Comparison of ENCODE assay signal across 1 cellular context in the genomic region with DNA sequence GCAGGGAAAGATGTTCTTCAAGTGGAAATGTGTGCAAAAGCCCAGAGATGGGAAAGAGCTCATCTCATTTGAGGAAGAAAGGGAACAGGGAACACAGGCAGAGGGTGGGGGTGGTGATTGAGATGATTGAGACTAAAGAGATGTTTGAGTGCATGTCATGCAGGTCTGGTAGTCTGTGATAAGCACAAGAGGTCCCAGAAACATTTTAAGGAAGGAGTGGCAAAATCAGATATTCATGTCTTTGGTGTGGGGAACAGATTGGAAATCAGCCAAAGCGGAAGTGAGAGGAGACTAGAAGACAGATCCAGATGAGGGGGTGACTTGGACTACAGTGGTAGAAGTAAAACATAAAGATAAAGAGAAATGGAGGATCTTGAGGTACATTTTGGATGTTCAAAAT.
TF ChIP-seq lines count a peak whose summit lies in the region.

No MANE protein-coding gene starts in this region.

TF ChIP-seq in K562, 482 proteins besides CTCF, POLR2A, EP300 and RAD21 (continued from another document and continues in another):
- TF ChIP-seq, protein P1, sequence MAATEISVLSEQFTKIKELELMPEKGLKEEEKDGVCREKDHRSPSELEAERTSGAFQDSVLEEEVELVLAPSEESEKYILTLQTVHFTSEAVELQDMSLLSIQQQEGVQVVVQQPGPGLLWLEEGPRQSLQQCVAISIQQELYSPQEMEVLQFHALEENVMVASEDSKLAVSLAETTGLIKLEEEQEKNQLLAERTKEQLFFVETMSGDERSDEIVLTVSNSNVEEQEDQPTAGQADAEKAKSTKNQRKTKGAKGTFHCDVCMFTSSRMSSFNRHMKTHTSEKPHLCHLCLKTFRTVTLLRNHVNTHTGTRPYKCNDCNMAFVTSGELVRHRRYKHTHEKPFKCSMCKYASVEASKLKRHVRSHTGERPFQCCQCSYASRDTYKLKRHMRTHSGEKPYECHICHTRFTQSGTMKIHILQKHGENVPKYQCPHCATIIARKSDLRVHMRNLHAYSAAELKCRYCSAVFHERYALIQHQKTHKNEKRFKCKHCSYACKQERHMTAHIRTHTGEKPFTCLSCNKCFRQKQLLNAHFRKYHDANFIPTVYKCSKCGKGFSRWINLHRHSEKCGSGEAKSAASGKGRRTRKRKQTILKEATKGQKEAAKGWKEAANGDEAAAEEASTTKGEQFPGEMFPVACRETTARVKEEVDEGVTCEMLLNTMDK (IDR thresholded peaks at IDR 0.05; ENCODE audit: borderline replicate concordance, insufficient read depth, low read depth, low read length, poor library complexity, severe bottlenecking): no peak
- no peak for TF ChIP-seq PRPF4 (IDR thresholded peaks at IDR 0.05; ENCODE audit: insufficient read depth, low read depth, low read length, poor library complexity, severe bottlenecking)
- TF ChIP-seq SNRNP70 (optimal IDR thresholded peaks at IDR 0.05; ENCODE audit: low read depth, low read length): no peak
- TF ChIP-seq TCFL5 (CRISPR knock-in tag; conservative IDR thresholded peaks at IDR 0.05): no peak
- TF ChIP-seq KLF16 (IDR thresholded peaks at IDR 0.05): no peak
- no peak for TF ChIP-seq NR3C1 (CRISPR knock-in tag; IDR thresholded peaks at IDR 0.05)
- peak; percentile 82 for TF ChIP-seq ELF4 (CRISPR knock-in tag; IDR thresholded peaks at IDR 0.05)
- 0 out of 2 replicates have a peak, but pooled peaks have one; percentile 15 for TF ChIP-seq ELF1 (tag; IDR thresholded peaks at IDR 0.05)
- TF ChIP-seq, protein P2, sequence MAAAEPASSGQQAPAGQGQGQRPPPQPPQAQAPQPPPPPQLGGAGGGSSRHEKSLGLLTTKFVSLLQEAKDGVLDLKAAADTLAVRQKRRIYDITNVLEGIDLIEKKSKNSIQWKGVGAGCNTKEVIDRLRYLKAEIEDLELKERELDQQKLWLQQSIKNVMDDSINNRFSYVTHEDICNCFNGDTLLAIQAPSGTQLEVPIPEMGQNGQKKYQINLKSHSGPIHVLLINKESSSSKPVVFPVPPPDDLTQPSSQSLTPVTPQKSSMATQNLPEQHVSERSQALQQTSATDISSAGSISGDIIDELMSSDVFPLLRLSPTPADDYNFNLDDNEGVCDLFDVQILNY (CRISPR knock-in tag; IDR thresholded peaks at IDR 0.05): no peak
- no peak for TF ChIP-seq SRF (CRISPR knock-in tag; IDR thresholded peaks at IDR 0.05)
- no peak for TF ChIP-seq KLF10 (CRISPR knock-in tag; IDR thresholded peaks at IDR 0.05)
- no peak for TF ChIP-seq NFIX (CRISPR knock-in tag; IDR thresholded peaks at IDR 0.05; ENCODE audit: low read depth)
- no peak for TF ChIP-seq RB1 (IDR thresholded peaks at IDR 0.05; ENCODE audit: low read depth)
- TF ChIP-seq, protein P3, sequence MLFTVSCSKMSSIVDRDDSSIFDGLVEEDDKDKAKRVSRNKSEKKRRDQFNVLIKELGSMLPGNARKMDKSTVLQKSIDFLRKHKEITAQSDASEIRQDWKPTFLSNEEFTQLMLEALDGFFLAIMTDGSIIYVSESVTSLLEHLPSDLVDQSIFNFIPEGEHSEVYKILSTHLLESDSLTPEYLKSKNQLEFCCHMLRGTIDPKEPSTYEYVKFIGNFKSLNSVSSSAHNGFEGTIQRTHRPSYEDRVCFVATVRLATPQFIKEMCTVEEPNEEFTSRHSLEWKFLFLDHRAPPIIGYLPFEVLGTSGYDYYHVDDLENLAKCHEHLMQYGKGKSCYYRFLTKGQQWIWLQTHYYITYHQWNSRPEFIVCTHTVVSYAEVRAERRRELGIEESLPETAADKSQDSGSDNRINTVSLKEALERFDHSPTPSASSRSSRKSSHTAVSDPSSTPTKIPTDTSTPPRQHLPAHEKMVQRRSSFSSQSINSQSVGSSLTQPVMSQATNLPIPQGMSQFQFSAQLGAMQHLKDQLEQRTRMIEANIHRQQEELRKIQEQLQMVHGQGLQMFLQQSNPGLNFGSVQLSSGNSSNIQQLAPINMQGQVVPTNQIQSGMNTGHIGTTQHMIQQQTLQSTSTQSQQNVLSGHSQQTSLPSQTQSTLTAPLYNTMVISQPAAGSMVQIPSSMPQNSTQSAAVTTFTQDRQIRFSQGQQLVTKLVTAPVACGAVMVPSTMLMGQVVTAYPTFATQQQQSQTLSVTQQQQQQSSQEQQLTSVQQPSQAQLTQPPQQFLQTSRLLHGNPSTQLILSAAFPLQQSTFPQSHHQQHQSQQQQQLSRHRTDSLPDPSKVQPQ (CRISPR knock-in tag; IDR thresholded peaks at IDR 0.05; ENCODE audit: borderline replicate concordance): no peak
- TF ChIP-seq TEAD4 (IDR thresholded peaks at IDR 0.05; ENCODE audit: low read length): peak; percentile 72
- no peak for TF ChIP-seq TEAD4 (CRISPR knock-in tag; IDR thresholded peaks at IDR 0.05; ENCODE audit: borderline replicate concordance)
- no peak for TF ChIP-seq ZNF830 (CRISPR knock-in tag; IDR thresholded peaks at IDR 0.05)
- no peak for TF ChIP-seq EHMT2 (IDR thresholded peaks at IDR 0.05)
- TF ChIP-seq ASH1L (IDR thresholded peaks at IDR 0.05; ENCODE audit: borderline replicate concordance, low read depth, partially characterized antibody): no peak
- TF ChIP-seq RBM17 (IDR thresholded peaks at IDR 0.05; ENCODE audit: borderline replicate concordance, low read depth, low read length): no peak
- TF ChIP-seq ZNF263 (CRISPR knock-in tag; IDR thresholded peaks at IDR 0.05; ENCODE audit: borderline replicate concordance): no peak
- TF ChIP-seq CREB1 (IDR thresholded peaks at IDR 0.05): no peak
- TF ChIP-seq CREB1 (CRISPR knock-in tag; IDR thresholded peaks at IDR 0.05): no peak
- peak; percentile 82 for TF ChIP-seq TAL1 (IDR thresholded peaks at IDR 0.05)
- TF ChIP-seq ZNF75A (CRISPR knock-in tag; IDR thresholded peaks at IDR 0.05): no peak
- TF ChIP-seq, protein P4, sequence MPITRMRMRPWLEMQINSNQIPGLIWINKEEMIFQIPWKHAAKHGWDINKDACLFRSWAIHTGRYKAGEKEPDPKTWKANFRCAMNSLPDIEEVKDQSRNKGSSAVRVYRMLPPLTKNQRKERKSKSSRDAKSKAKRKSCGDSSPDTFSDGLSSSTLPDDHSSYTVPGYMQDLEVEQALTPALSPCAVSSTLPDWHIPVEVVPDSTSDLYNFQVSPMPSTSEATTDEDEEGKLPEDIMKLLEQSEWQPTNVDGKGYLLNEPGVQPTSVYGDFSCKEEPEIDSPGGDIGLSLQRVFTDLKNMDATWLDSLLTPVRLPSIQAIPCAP (CRISPR knock-in tag; IDR thresholded peaks at IDR 0.05; ENCODE audit: borderline replicate concordance): no peak
- TF ChIP-seq WHSC1 (IDR thresholded peaks at IDR 0.05; ENCODE audit: low read length): no peak
- no peak for TF ChIP-seq BHLHE40 (IDR thresholded peaks at IDR 0.05; ENCODE audit: low read length)
- TF ChIP-seq MEF2A (IDR thresholded peaks at IDR 0.05; ENCODE audit: control insufficient read depth, low read depth, low read length): no peak
- TF ChIP-seq, protein P5, sequence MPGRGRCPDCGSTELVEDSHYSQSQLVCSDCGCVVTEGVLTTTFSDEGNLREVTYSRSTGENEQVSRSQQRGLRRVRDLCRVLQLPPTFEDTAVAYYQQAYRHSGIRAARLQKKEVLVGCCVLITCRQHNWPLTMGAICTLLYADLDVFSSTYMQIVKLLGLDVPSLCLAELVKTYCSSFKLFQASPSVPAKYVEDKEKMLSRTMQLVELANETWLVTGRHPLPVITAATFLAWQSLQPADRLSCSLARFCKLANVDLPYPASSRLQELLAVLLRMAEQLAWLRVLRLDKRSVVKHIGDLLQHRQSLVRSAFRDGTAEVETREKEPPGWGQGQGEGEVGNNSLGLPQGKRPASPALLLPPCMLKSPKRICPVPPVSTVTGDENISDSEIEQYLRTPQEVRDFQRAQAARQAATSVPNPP (IDR thresholded peaks at IDR 0.05; ENCODE audit: borderline replicate concordance, insufficient read depth, insufficient read length): no peak
- TF ChIP-seq, protein P6, sequence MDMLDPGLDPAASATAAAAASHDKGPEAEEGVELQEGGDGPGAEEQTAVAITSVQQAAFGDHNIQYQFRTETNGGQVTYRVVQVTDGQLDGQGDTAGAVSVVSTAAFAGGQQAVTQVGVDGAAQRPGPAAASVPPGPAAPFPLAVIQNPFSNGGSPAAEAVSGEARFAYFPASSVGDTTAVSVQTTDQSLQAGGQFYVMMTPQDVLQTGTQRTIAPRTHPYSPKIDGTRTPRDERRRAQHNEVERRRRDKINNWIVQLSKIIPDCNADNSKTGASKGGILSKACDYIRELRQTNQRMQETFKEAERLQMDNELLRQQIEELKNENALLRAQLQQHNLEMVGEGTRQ (CRISPR knock-in tag; IDR thresholded peaks at IDR 0.05): no peak
- TF ChIP-seq TAF1 (IDR thresholded peaks at IDR 0.05; ENCODE audit: control insufficient read depth, extremely low read depth, insufficient read depth, low read length, severe bottlenecking): no peak
- no peak for TF ChIP-seq ZNF589 (CRISPR knock-in tag; IDR thresholded peaks at IDR 0.05; ENCODE audit: low read depth)
- TF ChIP-seq SRSF1 (IDR thresholded peaks at IDR 0.05; ENCODE audit: low read depth, low read length): no peak
- no peak for TF ChIP-seq CREM (IDR thresholded peaks at IDR 0.05; ENCODE audit: low read depth)
- TF ChIP-seq BRD4 (IDR thresholded peaks at IDR 0.05): no peak
- TF ChIP-seq, protein P7, sequence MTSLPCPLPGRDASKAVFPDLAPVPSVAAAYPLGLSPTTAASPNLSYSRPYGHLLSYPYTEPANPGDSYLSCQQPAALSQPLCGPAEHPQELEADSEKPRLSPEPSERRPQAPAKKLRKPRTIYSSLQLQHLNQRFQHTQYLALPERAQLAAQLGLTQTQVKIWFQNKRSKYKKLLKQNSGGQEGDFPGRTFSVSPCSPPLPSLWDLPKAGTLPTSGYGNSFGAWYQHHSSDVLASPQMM (CRISPR knock-in tag; IDR thresholded peaks at IDR 0.05): no peak
- TF ChIP-seq ETS2 (tag; IDR thresholded peaks at IDR 0.05; ENCODE audit: borderline replicate concordance, poor library complexity, severe bottlenecking): no peak
- TF ChIP-seq FOXM1 (IDR thresholded peaks at IDR 0.05; ENCODE audit: low read depth): peak; percentile 35; the same call in 1 of the 2 replicates
- TF ChIP-seq FOXM1 (CRISPR knock-in tag; IDR thresholded peaks at IDR 0.05; ENCODE audit: low read depth): no peak
- no peak for TF ChIP-seq E2F3 (CRISPR knock-in tag; IDR thresholded peaks at IDR 0.05)
- peak; percentile 87 for TF ChIP-seq NFIC (IDR thresholded peaks at IDR 0.05)
- no peak for TF ChIP-seq ZNF41 (CRISPR knock-in tag; conservative IDR thresholded peaks at IDR 0.05)
- no peak for TF ChIP-seq YY1 (IDR thresholded peaks at IDR 0.05; ENCODE audit: borderline replicate concordance in 1 of 3, control insufficient read depth in 1 of 3, extremely low read depth in 1 of 3, insufficient read depth in 3 of 3, insufficient read length in 1 of 3, insufficient replicate concordance in 2 of 3, low read depth in 1 of 3, low read length in 2 of 3)
- TF ChIP-seq RFX5 (IDR thresholded peaks at IDR 0.05; ENCODE audit: low read depth, low read length): no peak
- peak; percentile 79; the same call in 1 of the 2 replicates for TF ChIP-seq SMARCE1 (IDR thresholded peaks at IDR 0.05)
- TF ChIP-seq ZNF586 (CRISPR knock-in tag; conservative IDR thresholded peaks at IDR 0.05): no peak
- no peak for TF ChIP-seq ZNF134 (CRISPR knock-in tag; conservative IDR thresholded peaks at IDR 0.05)
- no peak for TF ChIP-seq ZNF584 (CRISPR knock-in tag; IDR thresholded peaks at IDR 0.05; ENCODE audit: low read depth)
- TF ChIP-seq NCOR1 (IDR thresholded peaks at IDR 0.05): peak; percentile 67
- TF ChIP-seq DNMT1 (IDR thresholded peaks at IDR 0.05): no peak
- no peak for TF ChIP-seq HOXB6 (CRISPR knock-in tag; IDR thresholded peaks at IDR 0.05; ENCODE audit: borderline replicate concordance)
- no peak for TF ChIP-seq NR4A1 (CRISPR knock-in tag; IDR thresholded peaks at IDR 0.05)
- no peak for TF ChIP-seq NR4A1 (tag; IDR thresholded peaks at IDR 0.05)
- TF ChIP-seq SMAD1 (IDR thresholded peaks at IDR 0.05; ENCODE audit: low read depth, low read length, partially characterized antibody): no peak
- TF ChIP-seq ADNP (tag; IDR thresholded peaks at IDR 0.05): no peak
- TF ChIP-seq, protein P8, sequence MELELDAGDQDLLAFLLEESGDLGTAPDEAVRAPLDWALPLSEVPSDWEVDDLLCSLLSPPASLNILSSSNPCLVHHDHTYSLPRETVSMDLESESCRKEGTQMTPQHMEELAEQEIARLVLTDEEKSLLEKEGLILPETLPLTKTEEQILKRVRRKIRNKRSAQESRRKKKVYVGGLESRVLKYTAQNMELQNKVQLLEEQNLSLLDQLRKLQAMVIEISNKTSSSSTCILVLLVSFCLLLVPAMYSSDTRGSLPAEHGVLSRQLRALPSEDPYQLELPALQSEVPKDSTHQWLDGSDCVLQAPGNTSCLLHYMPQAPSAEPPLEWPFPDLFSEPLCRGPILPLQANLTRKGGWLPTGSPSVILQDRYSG (tag; conservative IDR thresholded peaks at IDR 0.05; ENCODE audit: low read depth): no peak
- TF ChIP-seq TEAD2 (tag; IDR thresholded peaks at IDR 0.05): no peak
- TF ChIP-seq CBFB (CRISPR knock-in tag; IDR thresholded peaks at IDR 0.05): no peak
- TF ChIP-seq SP1 (CRISPR knock-in tag; IDR thresholded peaks at IDR 0.05): no peak
- TF ChIP-seq KDM5B (IDR thresholded peaks at IDR 0.05; ENCODE audit: insufficient replicate concordance, low read depth, low read length): no peak
